16 cellular contexts compared by ENCODE assay signal in the genomic region with DNA sequence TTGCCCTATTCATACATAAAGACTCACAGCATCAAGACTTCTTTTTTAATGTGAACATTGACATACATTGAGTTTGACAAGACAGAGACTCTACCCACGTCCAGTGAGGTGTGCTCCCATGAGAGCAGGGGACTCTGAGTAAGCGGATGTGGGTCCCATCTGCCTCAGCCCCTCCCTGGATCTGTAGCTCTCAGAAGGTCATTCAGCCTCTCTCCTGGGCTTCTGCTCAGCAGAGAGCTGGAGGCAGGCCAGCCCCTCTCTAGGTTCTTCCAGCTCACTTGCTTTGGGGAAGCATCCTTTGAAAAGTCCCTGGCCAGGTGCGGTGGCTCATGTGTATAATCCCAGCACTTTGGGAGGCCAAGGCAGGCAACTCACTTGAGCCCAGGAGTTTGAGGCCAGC.
DNase-seq lines count a peak whose midpoint lies in the region.
"Had no signal": no experiment of that assay in that cellular context is flagged by ENCODE, and none has a peak within 500 bp of the region (broad histone marks: within the 10 kb centered on the region; RNA-seq: fewer than 3 reads in every experiment).

No MANE protein-coding gene starts in this region.

- in situ Hi-C loops in G401 (cut with HindIII; ENCODE audit: low sequenced_read_pairs), result no loop called here

- DNase-seq in DMS79 (lab: John Stamatoyannopoulos, UW), result peak; percentile 59
- DNase-seq in G401 (ENCODE audit: low spot score), result peak; percentile 35
- peak; percentile 29 for DNase-seq in NCI-H345 (lab: John Stamatoyannopoulos, UW)
- DNase-seq in cerebellar cortex (ENCODE audit: low spot score), result peak; percentile 17
- no peak for DNase-seq in SK-N-DZ (ENCODE audit: low spot score)
- DNase-seq in activated naive CD4-positive, alpha-beta T cell (lab: John Stamatoyannopoulos, UW), result no peak
- DNase-seq in DMS53 (lab: John Stamatoyannopoulos, UW), result no peak
- DNase-seq: AML-193; CD4-positive, alpha-beta T cell; EL; Karpas-422; NCI-H2029 treated with DMSO at 0.1 percent for 48 hours; NCI-H510A; PC-3; SJCRH30; T-helper 2 cell had no signal

Comparison
In these comparisons a context has a peak if more than half of its experiments do, and no peak if none do; other contexts are left out.
1. DNase-seq: peak in DMS79 (single experiment), G401 (single experiment), NCI-H345 (single experiment) and cerebellar cortex (single experiment); none in SK-N-DZ (single experiment), activated naive CD4-positive, alpha-beta T cell (0 of 4) and DMS53 (single experiment).